ENCODE assay signal across 8 cellular contexts in the genomic region with DNA sequence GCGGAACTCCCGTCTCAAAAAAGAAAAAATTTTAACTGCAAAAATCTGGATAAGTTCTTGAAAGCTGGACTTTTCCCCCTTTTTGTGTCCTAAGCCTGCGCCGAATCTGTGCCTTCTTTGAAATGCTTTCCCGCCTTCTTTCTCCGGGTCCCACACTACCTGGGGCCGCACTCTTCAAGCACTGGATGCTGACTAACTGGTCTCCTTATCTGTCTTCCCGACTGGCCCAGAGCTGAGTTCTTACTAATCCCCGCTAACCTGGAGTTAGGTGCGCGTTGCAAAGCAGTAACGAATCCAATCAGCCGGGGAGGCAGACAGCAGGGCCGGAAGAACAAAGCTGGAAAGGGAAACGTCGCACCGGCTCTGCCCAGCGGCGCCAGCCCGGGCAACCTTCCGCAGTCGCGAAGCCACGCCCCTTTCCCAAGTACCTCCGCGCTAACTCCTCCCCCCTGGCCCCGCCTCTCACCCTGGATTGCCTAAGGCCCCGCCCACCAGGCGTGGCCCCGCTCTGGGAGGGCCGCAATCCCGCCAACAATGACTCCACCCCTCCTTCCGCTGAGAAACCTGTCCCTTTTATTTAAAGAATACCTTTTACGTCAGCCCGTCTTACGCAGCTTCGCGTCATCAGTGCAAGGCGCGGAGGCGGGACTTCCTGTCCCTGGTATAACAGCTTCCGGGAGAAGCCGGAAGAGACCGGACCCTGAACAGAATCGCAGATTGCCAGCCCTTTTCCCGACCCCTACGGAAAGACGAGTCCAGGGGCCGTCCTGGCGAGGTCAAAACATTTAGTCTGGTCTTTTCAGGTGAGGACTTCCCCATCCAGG. TPM values are rescaled to one million over a fixed set of nuclear protein-coding genes. Genes with fewer than 3 reads are reported as not detected.
DNase-seq lines count a peak whose midpoint lies in the region; ATAC-seq and TF ChIP-seq lines count a peak whose summit lies in the region.

A gene (plus strand): TSS at position 666 of the 824 bp plus-strand sequence. CDS start 737 bp downstream, outside the sequence.

- H3K27me3 ChIP-seq in H7 (ENCODE audit: control insufficient read depth, insufficient read depth, low read length), result no peaks in the 10 kb centered on the region

- peak within 1 kb of the TSS; percentile 93 for H3K4me3 ChIP-seq in H7 (ENCODE audit: insufficient read depth, low read depth, low read length)
- H3K4me3 ChIP-seq in fibroblast of pulmonary artery (replicated peaks; ENCODE audit: low read depth, low read length), result peak within 1 kb of the TSS; percentile 100

- no peaks in the 10 kb centered on the region for H3K9me3 Mint-ChIP-seq in natural killer cell treated with Interleukin-12 subunit alpha and Interleukin-12 subunit beta and Interleukin-15 and Interleukin-18, amount 100 ng/mL, for 72 hours

- peaks cover 10% of the 10 kb centered on the region for H3K36me3 Mint-ChIP-seq in natural killer cell treated with Interleukin-12 subunit alpha and Interleukin-12 subunit beta and Interleukin-15 and Interleukin-18, amount 100 ng/mL, for 72 hours

- H3K27me3 Mint-ChIP-seq in natural killer cell treated with Interleukin-12 subunit alpha and Interleukin-12 subunit beta and Interleukin-15 and Interleukin-18, amount 100 ng/mL, for 72 hours, result no peaks in the 10 kb centered on the region

- H3K4me1 Mint-ChIP-seq in natural killer cell treated with Interleukin-12 subunit alpha and Interleukin-12 subunit beta and Interleukin-15 and Interleukin-18, amount 100 ng/mL, for 72 hours (ENCODE audit: low read depth in 2 of 2), result peaks cover 19 to 33% of the 10 kb centered on the region in 2 donors

- peak; percentile 99 for DNase-seq in ELF-1 (ENCODE audit: low read depth, low spot score)
- peak; percentile 100 for DNase-seq in H7
- DNase-seq in M059J (ENCODE audit: low read depth), result peak; percentile 98
- peak; percentile 98 to 99 for DNase-seq in SHP77 (lab: John Stamatoyannopoulos, UW)
- peak; percentile 99 for DNase-seq in activated effector memory CD4-positive, alpha-beta T cell treated with Interleukin-2 at 50 U/mL for 16 hours
- peak; percentile 100 for DNase-seq in fibroblast of pulmonary artery (ENCODE audit: low read depth)
- peak; percentile 100 for DNase-seq in natural killer cell treated with Interleukin-12 subunit alpha and Interleukin-12 subunit beta and Interleukin-15 and Interleukin-18, amount 100 ng/mL, for 72 hours (ENCODE audit: low spot score)
- DNase-seq in stimulated activated naive CD8-positive, alpha-beta T cell treated with anti-CD3 and anti-CD28 coated beads, Interleukin-15, Interleukin-2, amounts not matched to agents 100 U/mL and 50 U/mL, for 24 hours, result peak; percentile 100

- H3K36me3 ChIP-seq in H7 (replicated peaks; ENCODE audit: control insufficient read depth, insufficient read depth, low read length), result peaks cover 13% of the 10 kb centered on the region

- no peak for TF ChIP-seq CTCF in fibroblast of pulmonary artery (IDR thresholded peaks at IDR 0.05; ENCODE audit: low read length, missing control alignments)

- H3K27ac Mint-ChIP-seq in natural killer cell treated with Interleukin-12 subunit alpha and Interleukin-12 subunit beta and Interleukin-15 and Interleukin-18, amount 100 ng/mL, for 72 hours, result peak within 1 kb of the TSS; percentile 95 to 99

- H3K4me3 Mint-ChIP-seq in natural killer cell treated with Interleukin-12 subunit alpha and Interleukin-12 subunit beta and Interleukin-15 and Interleukin-18, amount 100 ng/mL, for 72 hours, result peak within 1 kb of the TSS; percentile 100

- peak; percentile 97 to 98 for ATAC-seq in natural killer cell treated with Interleukin-12 subunit alpha and Interleukin-12 subunit beta and Interleukin-15 and Interleukin-18, amount 100 ng/mL, for 72 hours
- ATAC-seq in stimulated activated naive CD8-positive, alpha-beta T cell treated with anti-CD3 and anti-CD28 coated beads, Interleukin-15, Interleukin-2, amounts not matched to agents 100 U/mL and 50 U/mL, for 24 hours, result peak; percentile 90

RNA-seq across cellular contexts. Expression of the gene that starts here (rescaled TPM):
- total RNA-seq in H7 (2014; rRNA removed; shearing (Covaris generic)), result 19.1 and 25.7 TPM in 2 replicates
- 36.8 and 37.6 TPM in 2 replicates for total RNA-seq in M059J (2014; rRNA removed; shearing (Covaris generic))
- 10 to 100 TPM; 28.1 to 28.8 TPM for total RNA-seq in natural killer cell treated with Interleukin-12 subunit alpha and Interleukin-12 subunit beta and Interleukin-15 and Interleukin-18, amount 100 ng/mL, for 72 hours

Comparison
In these comparisons a context has a peak if more than half of its experiments do, and no peak if none do; other contexts are left out.
1. Peak in every context shown above with its lines: DNase-seq, ATAC-seq and H3K4me3 ChIP-seq.